Comparison of ENCODE assay signal across 35 cellular contexts in genomic region chr17:14157822-14158221, GRCh38.
"Had no signal": no experiment of that assay in that cellular context is flagged by ENCODE, and none has a peak within 500 bp of the region (broad histone marks: within the 10 kb centered on the region; RNA-seq: fewer than 3 reads in every experiment).

No MANE protein-coding gene starts in this region.

- H3K36me3 ChIP-seq: brain microvascular endothelial cell, WERI-Rb-1 had no signal

- ATAC-seq: activated CD8-positive, alpha-beta T cell treated with anti-CD3 and anti-CD28 coated beads for 36 hours; Right ventricle myocardium inferior; SK-N-SH treated with all-trans-retinoic acid at 6 μM for 48 hours had no signal

- DNase-seq: activated CD4-positive, alpha-beta T cell treated with anti-CD3 and anti-CD28 coated beads for 1 hour; activated CD4-positive, alpha-beta T cell treated with anti-CD3 and anti-CD28 coated beads for 48 hours; activated CD4-positive, alpha-beta T cell treated with anti-CD3 and anti-CD28 coated beads, Interleukin-2, amount 50 U/mL, for 4 hours; activated CD4-positive, CD25-positive, alpha-beta regulatory T cell; activated CD8-positive, alpha-beta T cell treated with anti-CD3 and anti-CD28 coated beads for 36 hours; activated effector memory CD4-positive, alpha-beta T cell treated with anti-CD3 and anti-CD28 coated beads, Interleukin-2, amount 50 U/mL, for 16 hours; activated naive CD4-positive, alpha-beta T cell; activated naive CD4-positive, alpha-beta T cell treated with anti-CD3 and anti-CD28 coated beads, Interleukin-2, amount 50 U/mL, for 16 hours; activated naive CD8-positive, alpha-beta T cell treated with anti-CD3 and anti-CD28 coated beads for 36 hours; activated T-cell treated with anti-CD3 and anti-CD28 coated beads, Interleukin-2, amount 50 U/mL, for 1 hour; amniotic stem cell; aorta; brain microvascular endothelial cell; NCI-H1092 treated with DMSO at 0.1 percent for 48 hours; NCI-H1417 treated with DMSO at 0.1 percent for 48 hours; NCI-H187 treated with DMSO at 0.1 percent for 48 hours; NCI-H2081; NCI-H2171 treated with DMSO at 0.1 percent for 48 hours; NCI-H2227 treated with DMSO at 0.1 percent for 48 hours; NCI-H446; NCI-H510A treated with DMSO at 0.1 percent for 48 hours; NCI-H526 treated with DMSO at 0.1 percent for 48 hours; NCI-H82; Peyer's patch; SIG-M5; T-helper 1 cell; T-helper 2 cell; T-helper 9 cell; WERI-Rb-1 had no signal

- H3K27me3 Mint-ChIP-seq: activated CD8-positive, alpha-beta T cell treated with anti-CD3 and anti-CD28 coated beads for 36 hours; activated naive CD8-positive, alpha-beta T cell treated with anti-CD3 and anti-CD28 coated beads for 36 hours; central memory CD8-positive, alpha-beta T cell had no signal

- H3K4me1 ChIP-seq: Peyer's patch had no signal

- H3K4me2 ChIP-seq: KMS-11 had no signal

- H3K27ac ChIP-seq: brain microvascular endothelial cell, cardiac muscle cell, KMS-11, Peyer's patch, RWPE1, WERI-Rb-1 had no signal

- H3K9me3 ChIP-seq: Peyer's patch had no signal

- H3K9ac ChIP-seq: KMS-11 had no signal

- H3K4me3 ChIP-seq: cardiac muscle cell, Peyer's patch had no signal

- H3K27ac Mint-ChIP-seq: activated CD8-positive, alpha-beta T cell treated with anti-CD3 and anti-CD28 coated beads for 36 hours; activated naive CD8-positive, alpha-beta T cell treated with anti-CD3 and anti-CD28 coated beads for 36 hours had no signal

- H3K4me3 Mint-ChIP-seq: activated CD8-positive, alpha-beta T cell treated with anti-CD3 and anti-CD28 coated beads for 36 hours; activated naive CD8-positive, alpha-beta T cell treated with anti-CD3 and anti-CD28 coated beads for 36 hours; central memory CD8-positive, alpha-beta T cell had no signal

- H3K27me3 ChIP-seq: brain microvascular endothelial cell, cardiac muscle cell, Peyer's patch had no signal

- H3K9me3 Mint-ChIP-seq: activated CD8-positive, alpha-beta T cell treated with anti-CD3 and anti-CD28 coated beads for 36 hours; activated naive CD8-positive, alpha-beta T cell treated with anti-CD3 and anti-CD28 coated beads for 36 hours; central memory CD8-positive, alpha-beta T cell had no signal
